In the genomic region with DNA sequence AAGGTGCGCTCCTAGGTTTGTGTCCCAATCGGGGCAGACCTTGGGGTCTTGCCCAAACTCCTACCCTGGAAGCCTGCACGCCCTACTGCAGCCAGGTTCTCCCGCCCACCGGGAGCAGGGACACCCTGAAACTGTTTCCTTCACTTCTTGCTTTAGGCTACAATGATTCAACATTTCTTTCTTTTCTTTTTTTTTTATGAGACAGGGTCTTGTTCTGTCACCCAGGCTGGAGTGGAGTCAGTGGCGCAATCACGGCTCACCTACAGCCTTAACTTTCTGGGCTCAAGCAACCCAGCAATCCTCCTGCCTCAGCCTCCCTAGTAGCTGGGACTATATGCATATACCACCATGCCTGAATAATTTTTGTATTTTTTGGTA, we compare ENCODE assay signal across 10 cellular contexts.
DNase-seq lines count a peak whose midpoint lies in the region; ATAC-seq and TF ChIP-seq lines count a peak whose summit lies in the region.
"Had no signal": no experiment of that assay in that cellular context is flagged by ENCODE, and none has a peak within 500 bp of the region (broad histone marks: within the 10 kb centered on the region; RNA-seq: fewer than 3 reads in every experiment).

No MANE protein-coding gene starts in this region.

- H3K4me1 Mint-ChIP-seq in CD4-positive, alpha-beta T cell (ENCODE audit: low read depth): no peaks in the 10 kb centered on the region
- peaks cover 90% of the 10 kb centered on the region for H3K4me1 Mint-ChIP-seq in dendritic cell treated with granulocyte-macrophage colony-stimulating factor and Interleukin-4, amounts not matched to agents 40 ng/mL and 50 ng/mL, for 4 days (ENCODE audit: low read depth)

- no peaks in the 10 kb centered on the region for H3K27me3 ChIP-seq in CD4-positive, alpha-beta T cell (ENCODE audit: control insufficient read depth, insufficient read depth, low read length)
- H3K27me3 ChIP-seq in NT2/D1 (ENCODE audit: insufficient read depth, insufficient read length) (no peaks in the 10 kb centered on the region), osteoblast (ENCODE audit: insufficient read depth, low read length) (no peaks in the 10 kb centered on the region)

- H3K9ac ChIP-seq in NT2/D1 (ENCODE audit: insufficient read length, low read depth): peak overlapping the region; percentile 35

- no peak overlapping the region for H3K4me3 ChIP-seq in NT2/D1 (ENCODE audit: insufficient read length, low read depth)
- no peak overlapping the region for H3K4me3 ChIP-seq in osteoblast (ENCODE audit: insufficient read depth, low read length)

- DNase-seq in CD4-positive, alpha-beta T cell: no peak
- DNase-seq in NT2/D1 (ENCODE audit: low read depth, low spot score): no peak
- DNase-seq in osteoblast (ENCODE audit: insufficient read length, low spot score, missing footprints): no peak
- DNase-seq in AG08396 (ENCODE audit: low spot score): no peak
- DNase-seq in cerebellar nuclear complex (lab: John Stamatoyannopoulos, UW): no peak
- DNase-seq: DND-41, NCI-H2029 had no signal

- H4K20me1 ChIP-seq in osteoblast (ENCODE audit: insufficient read depth, low read length): no peaks in the 10 kb centered on the region

- peaks cover 78% of the 10 kb centered on the region for H3K36me3 Mint-ChIP-seq in CD4-positive, alpha-beta T cell (ENCODE audit: low read depth)
- peaks cover 15% of the 10 kb centered on the region for H3K36me3 Mint-ChIP-seq in dendritic cell treated with granulocyte-macrophage colony-stimulating factor and Interleukin-4, amounts not matched to agents 40 ng/mL and 50 ng/mL, for 4 days (ENCODE audit: low read depth)

- H3K9me3 ChIP-seq in CD4-positive, alpha-beta T cell (ENCODE audit: control insufficient read depth, low read length): no peaks in the 10 kb centered on the region
- no peaks in the 10 kb centered on the region for H3K9me3 ChIP-seq in NT2/D1 (ENCODE audit: insufficient read depth, low read length)
- H3K9me3 ChIP-seq in osteoblast (ENCODE audit: low read depth, low read length): no peaks in the 10 kb centered on the region

- H3K4me1 ChIP-seq in NT2/D1 (ENCODE audit: insufficient read depth, insufficient read length) (peaks cover 24% of the 10 kb centered on the region), osteoblast (ENCODE audit: insufficient read depth, low read length) (peaks cover 32% of the 10 kb centered on the region)

- H3K36me3 ChIP-seq in NT2/D1 (ENCODE audit: insufficient read depth, insufficient read length, low read length) (no peaks in the 10 kb centered on the region), osteoblast (ENCODE audit: insufficient read depth, low read length) (no peaks in the 10 kb centered on the region)

- H3K4me2 ChIP-seq in osteoblast (ENCODE audit: insufficient read depth, low read length): peak overlapping the region; percentile 47

- POLR2A ChIA-PET in CD4-positive, alpha-beta T cell (lab: Charles Lee): interaction anchor here (1.0 to 5.2 kb wide), 13 partner anchors 9 to 49 kb away, joined by 4 to 40 read pairs (median 5); no protein-coding TSS in a partner anchor

- H3K9me3 Mint-ChIP-seq in CD4-positive, alpha-beta T cell: no peaks in the 10 kb centered on the region
- H3K9me3 Mint-ChIP-seq in dendritic cell treated with granulocyte-macrophage colony-stimulating factor and Interleukin-4, amounts not matched to agents 40 ng/mL and 50 ng/mL, for 4 days: no peaks in the 10 kb centered on the region

- H3K27ac ChIP-seq in CD4-positive, alpha-beta T cell (ENCODE audit: low read depth, low read length): no peak overlapping the region
- peak overlapping the region; percentile 76 for H3K27ac ChIP-seq in osteoblast (ENCODE audit: low read depth, low read length)

- no peaks in the 10 kb centered on the region for H3K27me3 Mint-ChIP-seq in CD4-positive, alpha-beta T cell
- H3K27me3 Mint-ChIP-seq in dendritic cell treated with granulocyte-macrophage colony-stimulating factor and Interleukin-4, amounts not matched to agents 40 ng/mL and 50 ng/mL, for 4 days: no peaks in the 10 kb centered on the region

- ATAC-seq in CD4-positive, alpha-beta T cell (ENCODE audit: poor library complexity): no peak
- ATAC-seq in HG02642 (IDR thresholded peaks at IDR 0.05; ENCODE audit: poor library complexity, unreplicated experiment): no peak
- ATAC-seq in HG02973 (IDR thresholded peaks at IDR 0.05; ENCODE audit: unreplicated experiment): no peak

- TF ChIP-seq CTCF in CD4-positive, alpha-beta T cell (IDR thresholded peaks at IDR 0.05): no peak
- TF ChIP-seq CTCF in osteoblast (IDR thresholded peaks at IDR 0.05; ENCODE audit: extremely low read depth, low read depth, low read length): no peak

- H3K79me2 ChIP-seq in osteoblast (ENCODE audit: insufficient read depth, low read length): no peaks in the 10 kb centered on the region

- intact Hi-C loops in CD4-positive, alpha-beta T cell (cut with DNase I, micrococcal nuclease): loop anchor here (1.0 to 5.0 kb wide), 5 partner anchors 10 to 75 kb away; a partner anchor contains a TSS
- intact Hi-C loops in dendritic cell treated with granulocyte-macrophage colony-stimulating factor and Interleukin-4, amounts not matched to agents 40 ng/mL and 50 ng/mL, for 4 days (cut with micrococcal nuclease): loop anchor here (1.0 kb wide), 1 partner anchor 16 kb away; no protein-coding TSS in a partner anchor

- CTCF ChIA-PET in CD4-positive, alpha-beta T cell (lab: Charles Lee): interaction anchor here (1.4 to 4.3 kb wide), 9 partner anchors 9 to 49 kb away, joined by 3 to 17 read pairs (median 8); no protein-coding TSS in a partner anchor

- no peak overlapping the region for H3K27ac Mint-ChIP-seq in CD4-positive, alpha-beta T cell
- H3K27ac Mint-ChIP-seq in dendritic cell treated with granulocyte-macrophage colony-stimulating factor and Interleukin-4, amounts not matched to agents 40 ng/mL and 50 ng/mL, for 4 days: peak overlapping the region; percentile 85

- H2AFZ ChIP-seq in osteoblast (ENCODE audit: low read length): no peak overlapping the region

- H3K4me3 Mint-ChIP-seq in CD4-positive, alpha-beta T cell: peak overlapping the region; percentile 71
- peak overlapping the region; percentile 66 for H3K4me3 Mint-ChIP-seq in dendritic cell treated with granulocyte-macrophage colony-stimulating factor and Interleukin-4, amounts not matched to agents 40 ng/mL and 50 ng/mL, for 4 days
